In the genomic region with DNA sequence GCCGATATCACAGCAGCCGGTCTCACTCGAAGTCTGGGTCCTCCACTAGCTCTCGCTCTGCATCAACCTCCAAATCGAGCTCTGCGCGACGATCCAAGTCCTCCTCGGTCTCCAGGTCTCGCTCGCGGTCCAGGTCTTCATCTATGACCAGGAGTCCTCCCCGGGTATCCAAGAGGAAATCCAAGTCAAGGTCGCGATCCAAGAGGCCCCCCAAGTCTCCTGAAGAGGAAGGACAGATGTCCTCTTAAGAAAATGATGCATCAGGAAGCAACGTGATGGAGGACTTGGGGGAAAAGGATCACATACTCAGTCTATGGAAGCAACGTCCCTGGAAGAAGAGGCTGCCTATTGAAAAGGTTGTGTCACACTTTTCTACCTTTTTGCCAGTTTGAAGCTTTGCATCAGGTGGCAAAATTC, we compare ENCODE assay signal across 8 cellular contexts. TPM values are rescaled to one million over a fixed set of nuclear protein-coding genes. Genes with fewer than 3 reads are reported as not detected.
A peak's percentile ranks its signal among the peaks of the same experiment; 100 is the strongest.
DNase-seq lines count a peak whose midpoint lies in the region; ATAC-seq and TF ChIP-seq lines count a peak whose summit lies in the region.

No MANE protein-coding gene starts in this region.

- H3K4me3 Mint-ChIP-seq in activated T-cell treated with anti-CD3 and anti-CD28 coated beads, Interleukin-2, amount 50 U/mL, for 4 hours, result peak overlapping the region; percentile 95
- peak overlapping the region; percentile 97 for H3K4me3 Mint-ChIP-seq in glutamatergic neuron (ENCODE audit: unreplicated experiment)

- H3K9me3 Mint-ChIP-seq in activated T-cell treated with anti-CD3 and anti-CD28 coated beads, Interleukin-2, amount 50 U/mL, for 4 hours, result no peaks in the 10 kb centered on the region
- peaks cover 7% of the 10 kb centered on the region for H3K9me3 Mint-ChIP-seq in glutamatergic neuron (ENCODE audit: unreplicated experiment)

- peak overlapping the region; percentile 100 for H3K27ac Mint-ChIP-seq in glutamatergic neuron (ENCODE audit: unreplicated experiment)

- peak overlapping the region; percentile 62 for H3K4me3 ChIP-seq in BJ (ENCODE audit: low read depth, low read length)

- CTCF ChIA-PET in BJ (lab: Yijun Ruan, JAX) (interaction anchor here (0.6 to 11.1 kb wide), 14 partner anchors 9 to 698 kb away, joined by 3 to 128 read pairs (median 4); a partner anchor contains a TSS), HEK293T (lab: Yijun Ruan, JAX) (interaction anchor here (0.6 to 1.3 kb wide), 10 partner anchors 9 to 120 kb away, joined by 3 to 6 read pairs (median 3); a partner anchor contains a TSS)

- TF ChIP-seq CTCF in BJ (IDR thresholded peaks at IDR 0.05; ENCODE audit: insufficient read depth, low read depth, low read length), result no peak
- TF ChIP-seq CTCF in glutamatergic neuron (IDR thresholded peaks at IDR 0.05; ENCODE audit: partially characterized antibody, unreplicated experiment), result no peak

- peaks cover 13% of the 10 kb centered on the region for H3K36me3 Mint-ChIP-seq in activated T-cell treated with anti-CD3 and anti-CD28 coated beads, Interleukin-2, amount 50 U/mL, for 4 hours (ENCODE audit: insufficient read depth)
- H3K36me3 Mint-ChIP-seq in glutamatergic neuron (ENCODE audit: unreplicated experiment), result no peaks in the 10 kb centered on the region

- no peak for DNase-seq in BJ (ENCODE audit: low read depth)
- DNase-seq in HEK293T (ENCODE audit: extremely low spot score), result no peak
- DNase-seq in activated T-cell treated with anti-CD3 and anti-CD28 coated beads, Interleukin-2, amount 50 U/mL, for 4 hours, result no peak
- DNase-seq in glutamatergic neuron, result no peak
- peak; percentile 82 for DNase-seq in posterior vena cava (ENCODE audit: low spot score)
- DNase-seq in OCI-M2 (lab: John Stamatoyannopoulos, UW; ENCODE audit: unreplicated experiment), result no peak
- no peak for DNase-seq in LoVo (ENCODE audit: low spot score)
- DNase-seq in stimulated activated CD4-positive, alpha-beta T cell treated with anti-CD3 and anti-CD28 coated beads, Interleukin-12 subunit alpha, Interleukin-12 subunit beta, amount 100 ng/mL, for 4 hours, result no peak

- no peaks in the 10 kb centered on the region for H3K27me3 Mint-ChIP-seq in activated T-cell treated with anti-CD3 and anti-CD28 coated beads, Interleukin-2, amount 50 U/mL, for 4 hours (ENCODE audit: low read depth)
- H3K27me3 Mint-ChIP-seq in glutamatergic neuron (ENCODE audit: unreplicated experiment), result peaks cover 3% of the 10 kb centered on the region

- no peaks in the 10 kb centered on the region for H3K36me3 ChIP-seq in BJ (ENCODE audit: control insufficient read depth, insufficient read depth, low read length)

- no peaks in the 10 kb centered on the region for H3K27me3 ChIP-seq in BJ (ENCODE audit: control insufficient read depth, insufficient read depth, low read length)

- POLR2A ChIA-PET in BJ (lab: Charles Lee) (no interaction called here), HEK293T (lab: Yijun Ruan, JAX) (interaction anchor here (0.7 to 4.4 kb wide), 27 partner anchors 8 to 723 kb away, joined by 3 to 35 read pairs (median 7); a partner anchor contains a TSS)

- peaks cover 30% of the 10 kb centered on the region for H3K4me1 Mint-ChIP-seq in activated T-cell treated with anti-CD3 and anti-CD28 coated beads, Interleukin-2, amount 50 U/mL, for 4 hours (ENCODE audit: low read depth)
- H3K4me1 Mint-ChIP-seq in glutamatergic neuron (ENCODE audit: low read depth, unreplicated experiment), result peaks cover 4% of the 10 kb centered on the region

- no peak for ATAC-seq in activated T-cell treated with anti-CD3 and anti-CD28 coated beads, Interleukin-2, amount 50 U/mL, for 4 hours

- intact Hi-C loops in posterior vena cava (cut with DNase I), result no loop called here

TF ChIP-seq in HEK293T, 16 proteins besides CTCF, POLR2A, EP300 and RAD21:
- TF ChIP-seq HDGF (IDR thresholded peaks at IDR 0.05; ENCODE audit: borderline replicate concordance), result no peak
- peak; percentile 15; the same call in 1 of the 2 replicates for TF ChIP-seq L3MBTL2 (conservative IDR thresholded peaks at IDR 0.05)

RNA-seq across cellular contexts. Expression of a gene that starts 1.1 kb away (rescaled TPM):
- 18.9 and 25.7 TPM in 2 replicates for polyA plus RNA-seq in BJ (2011; rRNA removed)
- 10.9 and 11.5 TPM in 2 replicates for polyA minus RNA-seq in BJ (2011; rRNA and poly(A)+ RNA removed)
- 10 to 100 TPM; 51.7 to 63.4 (median 56.1) TPM for total RNA-seq in activated T-cell treated with anti-CD3 and anti-CD28 coated beads, Interleukin-2, amount 50 U/mL, for 4 hours
- total RNA-seq in glutamatergic neuron (ENCODE audit: unreplicated experiment), result 45.2 TPM
- total RNA-seq in posterior vena cava, result 10 to 100 TPM; 36.2 to 44.6 TPM

RNA-seq across cellular contexts. Expression of a gene that starts 18.6 kb away (rescaled TPM):
- polyA plus RNA-seq in BJ (2011; rRNA removed), result not detected in 2 replicates
- polyA minus RNA-seq in BJ (2011; rRNA and poly(A)+ RNA removed), result not detected in 2 replicates
- not detected for total RNA-seq in activated T-cell treated with anti-CD3 and anti-CD28 coated beads, Interleukin-2, amount 50 U/mL, for 4 hours
- total RNA-seq in glutamatergic neuron (ENCODE audit: unreplicated experiment) (0.39 TPM), posterior vena cava (not detected)

RNA-seq across cellular contexts. Expression of a gene that starts 21.8 kb away (rescaled TPM):
- polyA plus RNA-seq in BJ (2011; rRNA removed), result 11.0 and 13.6 TPM in 2 replicates
- 7.5 and 8.0 TPM in 2 replicates for polyA minus RNA-seq in BJ (2011; rRNA and poly(A)+ RNA removed)
- 10 to 100 TPM; 15.1 to 30.4 (median 21.0) TPM for total RNA-seq in activated T-cell treated with anti-CD3 and anti-CD28 coated beads, Interleukin-2, amount 50 U/mL, for 4 hours
- 1.6 TPM for total RNA-seq in glutamatergic neuron (ENCODE audit: unreplicated experiment)
- total RNA-seq in posterior vena cava, result 10 to 100 TPM; 41.7 to 50.2 TPM

RNA-seq across cellular contexts. Expression of a gene that starts 42.8 kb away (rescaled TPM):
- not detected in 2 replicates for polyA plus RNA-seq in BJ (2011; rRNA removed)
- polyA minus RNA-seq in BJ (2011; rRNA and poly(A)+ RNA removed), result not detected in 2 replicates
- total RNA-seq in activated T-cell treated with anti-CD3 and anti-CD28 coated beads, Interleukin-2, amount 50 U/mL, for 4 hours, result not detected
- total RNA-seq in glutamatergic neuron (ENCODE audit: unreplicated experiment) (1.1 TPM), posterior vena cava (not detected)
